ENCODE assay signal across 13 cellular contexts in genomic region chr22:28774378-28774777, GRCh38. TPM values are rescaled to one million over a fixed set of nuclear protein-coding genes. Genes with fewer than 3 reads are reported as not detected.
DNase-seq lines count a peak whose midpoint lies in the region; ATAC-seq, FAIRE-seq and TF ChIP-seq lines count a peak whose summit lies in the region.
"Had no signal": no experiment of that assay in that cellular context is flagged by ENCODE, and none has a peak within 500 bp of the region (broad histone marks: within the 10 kb centered on the region; RNA-seq: fewer than 3 reads in every experiment).

No MANE protein-coding gene starts in this region.

- H3K36me3 ChIP-seq in CD8-positive, alpha-beta T cell (ENCODE audit: insufficient read depth, low read length) = no peaks in the 10 kb centered on the region
- H3K36me3 ChIP-seq in HEK293 (ENCODE audit: control insufficient read depth in 2 of 2, insufficient read depth in 1 of 2, low read length in 2 of 2) = peaks cover 42 to 49% of the 10 kb centered on the region in 2 experiments

- no peak for FAIRE-seq in H54 (lab: Jason Lieb, UNC)

- TF ChIP-seq POLR2A in H54 (IDR thresholded peaks at IDR 0.05; ENCODE audit: low read depth, low read length) = no peak

- H3K27me3 Mint-ChIP-seq in CD8-positive, alpha-beta T cell (ENCODE audit: low read depth) = no peaks in the 10 kb centered on the region
- no peaks in the 10 kb centered on the region for H3K27me3 Mint-ChIP-seq in activated naive CD8-positive, alpha-beta T cell treated with anti-CD3 and anti-CD28 coated beads for 36 hours
- H3K27me3 Mint-ChIP-seq in natural killer cell (ENCODE audit: low read depth in 2 of 2) = no peaks in the 10 kb centered on the region

- POLR2A ChIA-PET in CD8-positive, alpha-beta T cell (lab: Charles Lee) = interaction anchor here (0.6 to 3.6 kb wide), 2 partner anchors 21 to 25 kb away, joined by 3 to 34 read pairs; partner anchors contain the start of gene XBP1
- POLR2A ChIA-PET in HEK293 (lab: Yijun Ruan, JAX) = interaction anchor here (2.6 kb wide), 2 partner anchors 9 to 25 kb away, joined by 20 to 25 read pairs; partner anchors contain the start of gene XBP1

- H3K9me3 Mint-ChIP-seq in CD8-positive, alpha-beta T cell = no peaks in the 10 kb centered on the region
- peaks cover 4% of the 10 kb centered on the region for H3K9me3 Mint-ChIP-seq in activated naive CD8-positive, alpha-beta T cell treated with anti-CD3 and anti-CD28 coated beads for 36 hours
- no peaks in the 10 kb centered on the region for H3K9me3 Mint-ChIP-seq in natural killer cell

- TF ChIP-seq CTCF in CD8-positive, alpha-beta T cell (IDR thresholded peaks at IDR 0.05) = no peak
- TF ChIP-seq CTCF in HEK293 (tag by site-specific recombination; IDR thresholded peaks at IDR 0.05) (no peak), natural killer cell (IDR thresholded peaks at IDR 0.05) (no peak)

- intact Hi-C loops in CD8-positive, alpha-beta T cell (cut with DNase I, micrococcal nuclease) = loop anchor here (5.0 to 10.0 kb wide), 2 partner anchors 38 to 50 kb away; no protein-coding TSS in a partner anchor
- intact Hi-C loops in natural killer cell (cut with micrococcal nuclease) = no loop called here

- no peaks in the 10 kb centered on the region for H3K27me3 ChIP-seq in CD8-positive, alpha-beta T cell (ENCODE audit: insufficient read depth, low read length)
- H3K27me3 ChIP-seq: gastroesophageal sphincter had no signal

- CTCF ChIA-PET in CD8-positive, alpha-beta T cell (lab: Charles Lee) = interaction anchor here (0.6 to 3.3 kb wide), 7 partner anchors 9 to 274 kb away, joined by 3 to 14 read pairs (median 3); no protein-coding TSS in a partner anchor
- CTCF ChIA-PET in HEK293 (lab: Yijun Ruan, JAX) = interaction anchor here (0.6 to 2.5 kb wide), 3 partner anchors 11 to 180 kb away, joined by 4 to 8 read pairs (median 8); no protein-coding TSS in a partner anchor

- peak overlapping the region; percentile 68 for H3K4me3 Mint-ChIP-seq in CD8-positive, alpha-beta T cell
- peak overlapping the region; percentile 61 for H3K4me3 Mint-ChIP-seq in activated naive CD8-positive, alpha-beta T cell treated with anti-CD3 and anti-CD28 coated beads for 36 hours
- peak overlapping the region; percentile 69 for H3K4me3 Mint-ChIP-seq in natural killer cell

- no peak overlapping the region for H3K27ac Mint-ChIP-seq in CD8-positive, alpha-beta T cell
- no peak overlapping the region for H3K27ac Mint-ChIP-seq in activated naive CD8-positive, alpha-beta T cell treated with anti-CD3 and anti-CD28 coated beads for 36 hours
- H3K27ac Mint-ChIP-seq in natural killer cell = peak overlapping the region; percentile 86 to 96

- peaks cover 31% of the 10 kb centered on the region for H3K4me1 ChIP-seq in CD8-positive, alpha-beta T cell (ENCODE audit: insufficient read depth, low read length)
- peaks cover 3% of the 10 kb centered on the region; the same call in 1 of the 2 replicates for H3K4me1 ChIP-seq in HEK293 (ENCODE audit: control insufficient read depth, insufficient read depth, low read length)
- H3K4me1 ChIP-seq: parathyroid adenoma had no signal

- no peak overlapping the region for H3K4me3 ChIP-seq in CD8-positive, alpha-beta T cell (ENCODE audit: low read depth, low read length)
- H3K4me3 ChIP-seq in HEK293 (ENCODE audit: low read depth, low read length) = no peak overlapping the region

- DNase-seq in CD8-positive, alpha-beta T cell = no peak
- no peak for DNase-seq in activated naive CD8-positive, alpha-beta T cell treated with anti-CD3 and anti-CD28 coated beads for 36 hours
- no peak for DNase-seq in natural killer cell
- DNase-seq in NCI-H526 (lab: John Stamatoyannopoulos, UW) = no peak
- DNase-seq in iPS-NIHi11 (ENCODE audit: low spot score) = no peak
- DNase-seq in H54 (ENCODE audit: insufficient read length, low spot score) = no peak
- DNase-seq: amniotic stem cell; NCI-H2227 treated with DMSO at 0.1 percent for 48 hours; stimulated activated CD4-positive, alpha-beta T cell treated with anti-CD3 and anti-CD28 coated beads, Interleukin-1b, Interleukin-23, amount 100 ng/mL, for 48 hours had no signal

- peaks cover 35% of the 10 kb centered on the region for H3K36me3 Mint-ChIP-seq in CD8-positive, alpha-beta T cell
- H3K36me3 Mint-ChIP-seq in activated naive CD8-positive, alpha-beta T cell treated with anti-CD3 and anti-CD28 coated beads for 36 hours = peaks cover 23% of the 10 kb centered on the region
- H3K36me3 Mint-ChIP-seq in natural killer cell = peaks cover 6% of the 10 kb centered on the region

- no peak for ATAC-seq in CD8-positive, alpha-beta T cell
- ATAC-seq in natural killer cell (no peak), GM18909 (IDR thresholded peaks at IDR 0.05; ENCODE audit: poor library complexity, unreplicated experiment) (no peak)
- ATAC-seq: gastroesophageal sphincter had no signal

- no peaks in the 10 kb centered on the region for H3K9me3 ChIP-seq in CD8-positive, alpha-beta T cell (ENCODE audit: low read length)
- no peaks in the 10 kb centered on the region for H3K9me3 ChIP-seq in HEK293 (ENCODE audit: control insufficient read depth, insufficient read depth, low read depth, low read length)
- H3K9me3 ChIP-seq: gastroesophageal sphincter had no signal

- H3K4me1 Mint-ChIP-seq in CD8-positive, alpha-beta T cell (ENCODE audit: low read depth) = peaks cover 37% of the 10 kb centered on the region
- H3K4me1 Mint-ChIP-seq in activated naive CD8-positive, alpha-beta T cell treated with anti-CD3 and anti-CD28 coated beads for 36 hours = peaks cover 27% of the 10 kb centered on the region
- H3K4me1 Mint-ChIP-seq in natural killer cell = peaks cover 21 to 25% of the 10 kb centered on the region in 2 donors

- no peak overlapping the region for H3K27ac ChIP-seq in CD8-positive, alpha-beta T cell (ENCODE audit: low read depth, low read length)
- no peak overlapping the region for H3K27ac ChIP-seq in HEK293 (ENCODE audit: extremely low read depth, low read depth, low read length)
- H3K27ac ChIP-seq: parathyroid adenoma had no signal

TF ChIP-seq in HEK293, 187 proteins besides CTCF, POLR2A, EP300 and RAD21 (continues in another document):
- TF ChIP-seq ZNF654 (tag by site-specific recombination; IDR thresholded peaks at IDR 0.05; ENCODE audit: low read depth) (no peak), ZNF239 (tag by site-specific recombination; IDR thresholded peaks at IDR 0.05) (no peak), ZNF292 (tag by site-specific recombination; IDR thresholded peaks at IDR 0.05; ENCODE audit: borderline replicate concordance, low read depth) (no peak), GFI1B (tag by site-specific recombination; IDR thresholded peaks at IDR 0.05) (no peak), ZNF10 (tag by site-specific recombination; IDR thresholded peaks at IDR 0.05) (no peak), ZNF362 (tag by site-specific recombination; IDR thresholded peaks at IDR 0.05) (no peak), SP2 (tag by site-specific recombination; IDR thresholded peaks at IDR 0.05) (no peak), SP3 (tag by site-specific recombination; IDR thresholded peaks at IDR 0.05) (no peak), GLIS2 (tag by site-specific recombination; IDR thresholded peaks at IDR 0.05) (no peak), ZXDB (tag by site-specific recombination; IDR thresholded peaks at IDR 0.05) (no peak), ZNF121 (tag by site-specific recombination; IDR thresholded peaks at IDR 0.05) (peak; percentile 80), ZNF175 (tag by site-specific recombination; IDR thresholded peaks at IDR 0.05) (no peak)
- TF ChIP-seq, protein P1, sequence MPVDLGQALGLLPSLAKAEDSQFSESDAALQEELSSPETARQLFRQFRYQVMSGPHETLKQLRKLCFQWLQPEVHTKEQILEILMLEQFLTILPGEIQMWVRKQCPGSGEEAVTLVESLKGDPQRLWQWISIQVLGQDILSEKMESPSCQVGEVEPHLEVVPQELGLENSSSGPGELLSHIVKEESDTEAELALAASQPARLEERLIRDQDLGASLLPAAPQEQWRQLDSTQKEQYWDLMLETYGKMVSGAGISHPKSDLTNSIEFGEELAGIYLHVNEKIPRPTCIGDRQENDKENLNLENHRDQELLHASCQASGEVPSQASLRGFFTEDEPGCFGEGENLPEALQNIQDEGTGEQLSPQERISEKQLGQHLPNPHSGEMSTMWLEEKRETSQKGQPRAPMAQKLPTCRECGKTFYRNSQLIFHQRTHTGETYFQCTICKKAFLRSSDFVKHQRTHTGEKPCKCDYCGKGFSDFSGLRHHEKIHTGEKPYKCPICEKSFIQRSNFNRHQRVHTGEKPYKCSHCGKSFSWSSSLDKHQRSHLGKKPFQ (tag by site-specific recombination; IDR thresholded peaks at IDR 0.05) = 0 out of 2 replicates have a peak, but pooled peaks have one; percentile 10

RNA-seq across cellular contexts. Expression of gene CCDC117, which starts 1.9 kb away (rescaled TPM):
- total RNA-seq in CD8-positive, alpha-beta T cell = 10 to 100 TPM; 13.7 to 15.4 TPM
- total RNA-seq in activated naive CD8-positive, alpha-beta T cell treated with anti-CD3 and anti-CD28 coated beads for 36 hours = 10 to 100 TPM; 27.6 to 29.2 TPM
- total RNA-seq in natural killer cell = 10 to 100 TPM; 26.3 to 26.9 (median 26.6) TPM

RNA-seq across cellular contexts. Expression of gene XBP1, which starts 26.0 kb away (rescaled TPM):
- total RNA-seq in CD8-positive, alpha-beta T cell = 100 to 1,000 TPM; 207 to 212 TPM
- 100 to 1,000 TPM; 111 TPM for total RNA-seq in activated naive CD8-positive, alpha-beta T cell treated with anti-CD3 and anti-CD28 coated beads for 36 hours
- 100 to 1,000 TPM; 221 to 240 (median 224) TPM for total RNA-seq in natural killer cell

RNA-seq across cellular contexts. Expression of gene HSCB, which starts 32.5 kb away (rescaled TPM):
- total RNA-seq in CD8-positive, alpha-beta T cell = 1 to 10 TPM; 4.8 to 5.9 TPM
- total RNA-seq in activated naive CD8-positive, alpha-beta T cell treated with anti-CD3 and anti-CD28 coated beads for 36 hours = 10 to 100 TPM; 16.7 to 17.0 TPM
- 10 to 100 TPM; 11.4 to 13.6 (median 12.3) TPM for total RNA-seq in natural killer cell

RNA-seq across cellular contexts. Expression of gene CHEK2, which starts 32.8 kb away (rescaled TPM):
- 1 to 10 TPM; 2.1 to 3.6 TPM for total RNA-seq in CD8-positive, alpha-beta T cell
- total RNA-seq in activated naive CD8-positive, alpha-beta T cell treated with anti-CD3 and anti-CD28 coated beads for 36 hours = 10 to 100 TPM; 11.2 to 11.8 TPM
- 10 to 100 TPM; 10.4 to 11.8 (median 11.4) TPM for total RNA-seq in natural killer cell

Comparison
In these comparisons a context has a peak if more than half of its experiments do, and no peak if none do; other contexts are left out.
1. H3K27ac Mint-ChIP-seq: peak in natural killer cell (2 of 2); none in CD8-positive, alpha-beta T cell (single experiment) and activated naive CD8-positive, alpha-beta T cell treated with anti-CD3 and anti-CD28 coated beads for 36 hours (single experiment).
2. Peak in every context shown above with its lines, with median percentiles within 50 percentile points of each other: H3K4me3 Mint-ChIP-seq.